8 cellular contexts compared by ENCODE assay signal in genomic region chr14:88189040-88189839, GRCh38.
A peak's percentile ranks its signal among the peaks of the same experiment; 100 is the strongest.
DNase-seq lines count a peak whose midpoint lies in the region; ATAC-seq and TF ChIP-seq lines count a peak whose summit lies in the region.

No MANE protein-coding gene starts in this region.

- TF ChIP-seq CTCF in GM12873 (IDR thresholded peaks at IDR 0.05; ENCODE audit: insufficient read depth, low read depth, low read length, missing control alignments): peak; percentile 79

- peak; percentile 83 for ATAC-seq in HG02763 (IDR thresholded peaks at IDR 0.05; ENCODE audit: unreplicated experiment)

- peak; percentile 63 for DNase-seq in 8988T
- DNase-seq in NCI-H1436 (lab: John Stamatoyannopoulos, UW): peak; percentile 84
- DNase-seq in T-helper 2 cell: peak in 4 of 5 experiments; percentile 8 to 64 (median 12)
- peak; percentile 40 to 86 for DNase-seq in cerebellar nuclear complex (lab: John Stamatoyannopoulos, UW)
- peak; percentile 67 for DNase-seq in kidney glomerular epithelial cell (lab: John Stamatoyannopoulos, UW)
- peak; percentile 62 to 63 for DNase-seq in stimulated activated CD4-positive, alpha-beta T cell treated with anti-CD3 and anti-CD28 coated beads, Interleukin-2, amount 100 ng/mL, for 24 hours

Comparison
In these comparisons a context has a peak if more than half of its experiments do, and no peak if none do; other contexts are left out.
1. Peak in every context shown above with its lines: DNase-seq and ATAC-seq.
2. DNase-seq: peak in every context shown above with its lines; median percentile 84 in NCI-H1436; 67 in kidney glomerular epithelial cell; 63 in 8988T; 63 in cerebellar nuclear complex; 62 in stimulated activated CD4-positive, alpha-beta T cell treated with anti-CD3 and anti-CD28 coated beads, Interleukin-2, amount 100 ng/mL, for 24 hours; 12 in T-helper 2 cell.